In the genomic region with DNA sequence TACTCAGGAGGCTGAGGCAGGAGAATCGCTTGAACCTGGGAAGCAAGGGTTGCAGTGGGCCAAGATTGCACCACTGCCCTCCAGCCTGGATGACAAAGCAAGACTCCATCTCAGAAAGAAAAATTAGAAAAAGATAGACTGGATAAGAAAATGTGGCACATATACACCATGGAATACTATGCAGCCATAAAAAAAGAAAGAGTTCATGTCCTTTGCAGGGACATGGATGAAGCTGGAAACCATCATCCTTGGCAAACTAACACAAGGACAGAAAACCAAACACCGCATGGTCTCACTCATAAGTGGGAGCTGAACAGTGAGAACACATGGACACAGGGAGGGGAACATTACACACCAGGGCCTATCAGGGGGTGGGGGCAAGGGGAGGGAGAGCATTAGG, we compare ENCODE assay signal across 6 cellular contexts.
DNase-seq lines count a peak whose midpoint lies in the region; ATAC-seq, FAIRE-seq and TF ChIP-seq lines count a peak whose summit lies in the region.
"Not testable (repeated sequence)": the region's sequence is repeated elsewhere in the genome, so short reads cannot be mapped to it uniquely, and the experiment has no call there.

No MANE protein-coding gene starts in this region.

- DNase-seq in HTR-8/SVneo (ENCODE audit: insufficient read length, low spot score); K562 (ENCODE audit: extremely low read depth in 1 of 4, low spot score in 3 of 4); urothelium cell line (ENCODE audit: low spot score): not testable (repeated sequence)
- peak; percentile 42 for DNase-seq in RWPE2 (ENCODE audit: low spot score)
- DNase-seq in activated CD8-positive, alpha-beta memory T cell treated with anti-CD3 and anti-CD28 coated beads, Interleukin-2, amount 50 U/mL, for 48 hours, result peak; percentile 13

- not testable (repeated sequence) for H4K20me1 ChIP-seq in K562 (replicated peaks; ENCODE audit: control insufficient read depth, insufficient read depth, low read length)

- TF ChIP-seq EP300 in K562 (IDR thresholded peaks at IDR 0.05; ENCODE audit: low read length), result not testable (repeated sequence)

- POLR2A ChIA-PET in HEK293 (lab: Yijun Ruan, JAX), result not testable (repeated sequence)
- POLR2A ChIA-PET in K562 (lab: Yijun Ruan, JAX), result interaction anchor here (0.7 kb wide), 1 partner anchor 12 kb away, joined by 3 read pairs; no protein-coding TSS in a partner anchor

- H3K27ac ChIP-seq in HEK293 (ENCODE audit: extremely low read depth, low read depth, low read length); RWPE2 (ENCODE audit: poor library complexity, severe bottlenecking); K562 (ENCODE audit: extremely low read depth, low read depth, low read length): not testable (repeated sequence)

- intact Hi-C loops in K562 (cut with micrococcal nuclease), result not testable (repeated sequence)

- H3K79me2 ChIP-seq in K562 (ENCODE audit: control insufficient read depth, insufficient read depth, low read length), result not testable (repeated sequence)

- H3K9ac ChIP-seq in K562 (ENCODE audit: insufficient read depth in 1 of 2, low read depth in 2 of 2, low read length in 2 of 2), result not testable (repeated sequence)

- FAIRE-seq in HTR-8/SVneo (lab: Jason Lieb, UNC) (peak; percentile 26), urothelium cell line (lab: Jason Lieb, UNC) (peak; percentile 42)
- FAIRE-seq in K562 (lab: Jason Lieb, UNC), result not testable (repeated sequence)

- H3K27me3 ChIP-seq in RWPE2 (ENCODE audit: insufficient read depth, poor library complexity, severe bottlenecking), result not testable (repeated sequence)
- H3K27me3 ChIP-seq in K562 (ENCODE audit: control insufficient read depth in 2 of 2, insufficient read depth in 2 of 2, low read length in 2 of 2), result peaks cover 10 to 34% of the 10 kb centered on the region in 2 experiments; a peak in 4 of 5 replicates

- not testable (repeated sequence) for TF ChIP-seq POLR2A in K562 (conservative IDR thresholded peaks at IDR 0.05)

- not testable (repeated sequence) for BruUV-seq in K562 (replicated peaks; lab: Mats Ljungman, UMichigan)

- H2AFZ ChIP-seq in K562 (ENCODE audit: low read depth, low read length), result not testable (repeated sequence)

- H3K4me1 ChIP-seq in HEK293 (ENCODE audit: control insufficient read depth, insufficient read depth, low read length); RWPE2 (ENCODE audit: insufficient read depth, poor library complexity, severe bottlenecking); K562 (replicated peaks in 1 of 2; ENCODE audit: control insufficient read depth in 2 of 2, insufficient read depth in 2 of 2, low read length in 2 of 2): not testable (repeated sequence)

- not testable (repeated sequence) for H3K36me3 ChIP-seq in HEK293 (ENCODE audit: control insufficient read depth in 2 of 2, insufficient read depth in 1 of 2, low read length in 2 of 2); RWPE2 (ENCODE audit: low read depth); K562 (ENCODE audit: control insufficient read depth, insufficient read depth, low read length)

- 0% methylated on average over 2 of the region's 2 CpGs for WGBS in K562 (ENCODE audit: insufficient coverage, low coverage, missing lambda C conversion rate)

- CTCF ChIA-PET in HEK293 (lab: Yijun Ruan, JAX); K562 (lab: Yijun Ruan, JAX; ENCODE audit: low intra/inter-chr PET ratio): not testable (repeated sequence)

- not testable (repeated sequence) for H3K4me2 ChIP-seq in K562 (ENCODE audit: insufficient read depth, low read length)

- H3K9me1 ChIP-seq in K562 (ENCODE audit: control insufficient read depth, insufficient read depth, low read length), result not testable (repeated sequence)

- in situ Hi-C loops in K562 (cut with MboI), result not testable (repeated sequence)

- ATAC-seq in RWPE2 (ENCODE audit: low read depth); K562: not testable (repeated sequence)

- not testable (repeated sequence) for TF ChIP-seq RAD21 in K562 (CRISPR knock-in tag; conservative IDR thresholded peaks at IDR 0.05 in 1 of 2, IDR thresholded peaks at IDR 0.05 in 1 of 2)

- H3K9me3 ChIP-seq in HEK293 (ENCODE audit: control insufficient read depth, insufficient read depth, low read depth, low read length); RWPE2 (ENCODE audit: severe bottlenecking); K562 (replicated peaks; ENCODE audit: control insufficient read depth, insufficient read depth, low read depth, low read length): not testable (repeated sequence)

- not testable (repeated sequence) for TF ChIP-seq CTCF in HEK293 (tag by site-specific recombination; IDR thresholded peaks at IDR 0.05); RWPE2 (IDR thresholded peaks at IDR 0.05; ENCODE audit: poor library complexity, severe bottlenecking); K562 (IDR thresholded peaks at IDR 0.05 in 2 of 3, conservative IDR thresholded peaks at IDR 0.05 in 1 of 3; ENCODE audit: insufficient read depth in 2 of 3, low read depth in 1 of 3, low read length in 3 of 3)

- H3K4me3 ChIP-seq in HEK293 (ENCODE audit: low read depth, low read length); RWPE2 (ENCODE audit: severe bottlenecking); K562: not testable (repeated sequence)

TF ChIP-seq in HEK293, 187 proteins besides CTCF, POLR2A, EP300 and RAD21:
- TF ChIP-seq ZNF146 (tag by site-specific recombination; IDR thresholded peaks at IDR 0.05), result peak; percentile 90

TF ChIP-seq in K562, 482 proteins besides CTCF, POLR2A, EP300 and RAD21:
- peak; percentile 38 for TF ChIP-seq ZNF146 (CRISPR knock-in tag; IDR thresholded peaks at IDR 0.05; ENCODE audit: unreplicated experiment)
TF ChIP-seq in K562: peak in this region for 1; not testable (repeated sequence) for 481.
